1 cellular context compared by ENCODE assay signal in genomic region chr16:15888072-15888976, GRCh38.
TF ChIP-seq lines count a peak whose summit lies in the region.

CEP20 (minus strand) TSS chr16:15888603; CDS start chr16:15888585, 18 bp downstream.

TF ChIP-seq in HEK293, 187 proteins besides CTCF, POLR2A, EP300 and RAD21 (continued from another document and continues in another):
- no peak for TF ChIP-seq PRDM4 (tag by site-specific recombination; IDR thresholded peaks at IDR 0.05)
- TF ChIP-seq ZNF394 (tag by site-specific recombination; IDR thresholded peaks at IDR 0.05; ENCODE audit: borderline replicate concordance): no peak; the same call in 1 of the 2 replicates
- TF ChIP-seq ZNF621 (tag by site-specific recombination; IDR thresholded peaks at IDR 0.05): no peak
- no peak for TF ChIP-seq ZNF266 (tag by site-specific recombination; IDR thresholded peaks at IDR 0.05; ENCODE audit: low read depth)
- TF ChIP-seq ZNF155 (tag by site-specific recombination; IDR thresholded peaks at IDR 0.05): no peak
- TF ChIP-seq ZNF354C (tag by site-specific recombination; IDR thresholded peaks at IDR 0.05; ENCODE audit: borderline replicate concordance, low read depth): no peak
- TF ChIP-seq ZNF792 (tag by site-specific recombination; IDR thresholded peaks at IDR 0.05): no peak
- TF ChIP-seq ZNF112 (tag by site-specific recombination; IDR thresholded peaks at IDR 0.05): no peak
- no peak for TF ChIP-seq ZNF658 (tag by site-specific recombination; IDR thresholded peaks at IDR 0.05)
- TF ChIP-seq ZNF341 (tag by site-specific recombination; IDR thresholded peaks at IDR 0.05; ENCODE audit: low read depth): peak; percentile 79
- no peak for TF ChIP-seq WT1 (tag by site-specific recombination; IDR thresholded peaks at IDR 0.05)
- TF ChIP-seq ZXDB (tag by site-specific recombination; IDR thresholded peaks at IDR 0.05): peak; percentile 87; the same call in 1 of the 2 replicates
- 0 out of 2 replicates have a peak, but pooled peaks have one; percentile 29 for TF ChIP-seq ZNF18 (tag by site-specific recombination; IDR thresholded peaks at IDR 0.05)
- TF ChIP-seq ZNF837 (tag by site-specific recombination; IDR thresholded peaks at IDR 0.05): no peak
- TF ChIP-seq FEZF1 (tag by site-specific recombination; IDR thresholded peaks at IDR 0.05): no peak
- TF ChIP-seq ZNF639 (tag by site-specific recombination; IDR thresholded peaks at IDR 0.05): 0 out of 2 replicates have a peak, but pooled peaks have one; percentile 24
- 0 out of 2 replicates have a peak, but pooled peaks have one; percentile 41 for TF ChIP-seq ZNF600 (tag by site-specific recombination; IDR thresholded peaks at IDR 0.05)
- TF ChIP-seq BCL6B (tag by site-specific recombination; IDR thresholded peaks at IDR 0.05): no peak
- TF ChIP-seq MYNN (tag by site-specific recombination; IDR thresholded peaks at IDR 0.05; ENCODE audit: borderline replicate concordance): no peak
- TF ChIP-seq ZNF433 (tag by site-specific recombination; IDR thresholded peaks at IDR 0.05; ENCODE audit: low read depth): no peak
- no peak for TF ChIP-seq ZNF248 (tag by site-specific recombination; IDR thresholded peaks at IDR 0.05)
- TF ChIP-seq ZFP69B (tag by site-specific recombination; IDR thresholded peaks at IDR 0.05): peak; percentile 54
- no peak for TF ChIP-seq REST (tag by site-specific recombination; IDR thresholded peaks at IDR 0.05)
- TF ChIP-seq TRIM28 (IDR thresholded peaks at IDR 0.05; ENCODE audit: borderline replicate concordance, low read length): no peak
- no peak for TF ChIP-seq ZNF596 (tag by site-specific recombination; IDR thresholded peaks at IDR 0.05)
- peak; percentile 43; the same call in 1 of the 2 replicates for TF ChIP-seq ZNF629 (tag by site-specific recombination; IDR thresholded peaks at IDR 0.05)
- TF ChIP-seq ZNF426 (tag by site-specific recombination; IDR thresholded peaks at IDR 0.05): no peak
- no peak for TF ChIP-seq ZNF488 (tag by site-specific recombination; IDR thresholded peaks at IDR 0.05)
- TF ChIP-seq ZNF398 (tag by site-specific recombination; IDR thresholded peaks at IDR 0.05): no peak; the same call in 1 of the 2 replicates
- TF ChIP-seq YY2 (tag by site-specific recombination; IDR thresholded peaks at IDR 0.05): peak; percentile 89
- TF ChIP-seq ZNF529 (tag by site-specific recombination; IDR thresholded peaks at IDR 0.05; ENCODE audit: insufficient replicate concordance): no peak
- TF ChIP-seq OSR2 (tag by site-specific recombination; IDR thresholded peaks at IDR 0.05): no peak
- TF ChIP-seq ZNF132 (tag by site-specific recombination; IDR thresholded peaks at IDR 0.05; ENCODE audit: borderline replicate concordance): no peak
- no peak for TF ChIP-seq ZNF148 (tag by site-specific recombination; IDR thresholded peaks at IDR 0.05; ENCODE audit: borderline replicate concordance)
- peak; percentile 82 for TF ChIP-seq KLF10 (tag by site-specific recombination; IDR thresholded peaks at IDR 0.05)
- peak; percentile 50 for TF ChIP-seq ZBTB17 (tag by site-specific recombination; IDR thresholded peaks at IDR 0.05)
- TF ChIP-seq PATZ1 (tag by site-specific recombination; IDR thresholded peaks at IDR 0.05): 0 out of 2 replicates have a peak, but pooled peaks have one; percentile 3
- TF ChIP-seq ZBTB7A (tag by site-specific recombination; IDR thresholded peaks at IDR 0.05; ENCODE audit: low read depth): no peak
- TF ChIP-seq SP7 (tag by site-specific recombination; IDR thresholded peaks at IDR 0.05): peak; percentile 59
- TF ChIP-seq SALL2 (tag by site-specific recombination; IDR thresholded peaks at IDR 0.05; ENCODE audit: borderline replicate concordance): no peak
- no peak for TF ChIP-seq ZFP3 (tag by site-specific recombination; IDR thresholded peaks at IDR 0.05; ENCODE audit: low read depth)
- TF ChIP-seq ZNF549 (tag by site-specific recombination; IDR thresholded peaks at IDR 0.05): no peak
- no peak for TF ChIP-seq ZNF654 (tag by site-specific recombination; IDR thresholded peaks at IDR 0.05; ENCODE audit: low read depth)
- TF ChIP-seq ZNF121 (tag by site-specific recombination; IDR thresholded peaks at IDR 0.05): no peak
- TF ChIP-seq SCRT1 (tag by site-specific recombination; IDR thresholded peaks at IDR 0.05; ENCODE audit: borderline replicate concordance): no peak
